ENCODE assay signal across 17 cellular contexts in the genomic region with DNA sequence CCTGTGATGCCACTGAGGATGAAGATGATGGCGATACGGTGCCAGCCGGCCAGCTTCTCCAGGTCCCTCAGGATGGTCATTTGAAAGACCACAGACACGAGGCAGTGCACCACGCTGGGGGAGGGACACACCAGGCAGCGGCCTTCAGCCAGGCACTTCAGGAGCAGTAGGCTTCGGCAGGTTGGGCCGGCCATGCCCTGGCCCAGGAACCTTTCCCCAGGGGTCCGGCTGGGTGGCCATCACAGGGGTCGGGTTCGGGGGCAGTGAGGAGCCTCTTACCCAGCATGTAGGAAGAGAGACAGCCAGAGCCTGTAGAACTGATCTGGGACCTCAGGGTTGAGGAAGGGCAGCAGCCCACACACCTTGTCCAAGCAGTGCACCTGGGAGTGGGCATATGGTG. TPM values are rescaled to one million over a fixed set of nuclear protein-coding genes. Genes with fewer than 3 reads are reported as not detected.
DNase-seq lines count a peak whose midpoint lies in the region; ATAC-seq, FAIRE-seq and TF ChIP-seq lines count a peak whose summit lies in the region.
"Had no signal": no experiment of that assay in that cellular context is flagged by ENCODE, and none has a peak within 500 bp of the region (broad histone marks: within the 10 kb centered on the region; RNA-seq: fewer than 3 reads in every experiment).

No MANE protein-coding gene starts in this region.

- peaks cover 70% of the 10 kb centered on the region for H3K36me3 Mint-ChIP-seq in stimulated activated effector memory CD8-positive, alpha-beta T cell treated with anti-CD3 and anti-CD28 coated beads, Interleukin-12 subunit alpha, Interleukin-12 subunit beta, amount 100 ng/mL, for 72 hours

- peaks cover 11% of the 10 kb centered on the region for H3K4me1 Mint-ChIP-seq in stimulated activated effector memory CD8-positive, alpha-beta T cell treated with anti-CD3 and anti-CD28 coated beads, Interleukin-12 subunit alpha, Interleukin-12 subunit beta, amount 100 ng/mL, for 72 hours
- H3K4me1 Mint-ChIP-seq: GM23338 had no signal

- H3K27ac Mint-ChIP-seq in stimulated activated effector memory CD8-positive, alpha-beta T cell treated with anti-CD3 and anti-CD28 coated beads, Interleukin-12 subunit alpha, Interleukin-12 subunit beta, amount 100 ng/mL, for 72 hours = peak overlapping the region; percentile 80
- H3K27ac Mint-ChIP-seq: CD8-positive, alpha-beta T cell; GM23338 had no signal

- no peaks in the 10 kb centered on the region for H3K27me3 ChIP-seq in bronchial epithelial cell (ENCODE audit: control insufficient read depth, insufficient read depth, low read length)
- H3K27me3 ChIP-seq: BLaER1 treated with 17β-estradiol and CSF1 and Interleukin-3, amounts not matched to agents 10 nM and 100 nM had no signal

- no peak overlapping the region for H3K4me3 Mint-ChIP-seq in stimulated activated effector memory CD8-positive, alpha-beta T cell treated with anti-CD3 and anti-CD28 coated beads, Interleukin-12 subunit alpha, Interleukin-12 subunit beta, amount 100 ng/mL, for 72 hours
- H3K4me3 Mint-ChIP-seq: CD8-positive, alpha-beta T cell; GM23338 had no signal

- H3K36me3 ChIP-seq in bronchial epithelial cell (ENCODE audit: control insufficient read depth, insufficient read depth, low read length) = peaks cover 36% of the 10 kb centered on the region

- DNase-seq in Right ventricle myocardium inferior (ENCODE audit: missing footprints) = peak; percentile 6
- DNase-seq in left ventricle myocardium superior = no peak
- DNase-seq in bronchial epithelial cell (ENCODE audit: low read depth) = no peak
- DNase-seq in stimulated activated effector memory CD8-positive, alpha-beta T cell treated with anti-CD3 and anti-CD28 coated beads, Interleukin-12 subunit alpha, Interleukin-12 subunit beta, amount 100 ng/mL, for 72 hours (ENCODE audit: low spot score in 2 of 2) = no peak
- no peak for DNase-seq in activated T-cell treated with anti-CD3 and anti-CD28 coated beads, Interleukin-2, amount 50 U/mL, for 1 hour
- no peak for DNase-seq in A172 (ENCODE audit: low spot score)
- DNase-seq: Calu3; CD8-positive, alpha-beta T cell; DMS79 treated with DMSO at 0.1 percent for 48 hours; GF-D8; HCEC 1CT had no signal

- ATAC-seq in Right ventricle myocardium inferior (no peak), left ventricle myocardium superior (no peak), GM18909 (IDR thresholded peaks at IDR 0.05; ENCODE audit: poor library complexity, unreplicated experiment) (no peak)
- ATAC-seq in stimulated activated effector memory CD8-positive, alpha-beta T cell treated with anti-CD3 and anti-CD28 coated beads, Interleukin-12 subunit alpha, Interleukin-12 subunit beta, amount 100 ng/mL, for 72 hours = no peak
- ATAC-seq: CD8-positive, alpha-beta T cell had no signal

- peak; percentile 13 for FAIRE-seq in bronchial epithelial cell (lab: Jason Lieb, UNC)
- FAIRE-seq: H54, K562 had no signal

- no peaks in the 10 kb centered on the region for H3K9me3 Mint-ChIP-seq in stimulated activated effector memory CD8-positive, alpha-beta T cell treated with anti-CD3 and anti-CD28 coated beads, Interleukin-12 subunit alpha, Interleukin-12 subunit beta, amount 100 ng/mL, for 72 hours
- H3K9me3 Mint-ChIP-seq: CD8-positive, alpha-beta T cell; GM23338 had no signal

- no peak for TF ChIP-seq CTCF in bronchial epithelial cell (IDR thresholded peaks at IDR 0.05; ENCODE audit: insufficient read depth, low read length, severe bottlenecking)

- no peak overlapping the region for H3K4me3 ChIP-seq in bronchial epithelial cell (ENCODE audit: low read depth, low read length)
- H3K4me3 ChIP-seq: BLaER1 treated with 17β-estradiol and CSF1 and Interleukin-3, amounts not matched to agents 10 nM and 100 nM; GM23338; K562 had no signal

- intact Hi-C loops in Right ventricle myocardium inferior (cut with DNase I) (no loop called here), left ventricle myocardium superior (cut with micrococcal nuclease) (no loop called here)

RNA-seq across cellular contexts. Expression of a gene that starts 5.3 kb away (rescaled TPM):
- not detected for total RNA-seq in Right ventricle myocardium inferior
- total RNA-seq in left ventricle myocardium superior = not detected
- total RNA-seq in bronchial epithelial cell = not detected in 2 replicates
- total RNA-seq in A172 (2014; rRNA removed; shearing (Covaris generic)) = not detected in 2 replicates
- total RNA-seq: A673; Calu3; CD8-positive, alpha-beta T cell; K562 had no signal

RNA-seq across cellular contexts. Expression of a gene that starts 19.8 kb away (rescaled TPM):
- total RNA-seq in Right ventricle myocardium inferior = 35.4 TPM
- total RNA-seq in left ventricle myocardium superior = 39.0 TPM
- 15.8 and 21.8 TPM in 2 replicates for total RNA-seq in bronchial epithelial cell
- 11.4 and 19.4 TPM in 2 replicates for total RNA-seq in A172 (2014; rRNA removed; shearing (Covaris generic))

RNA-seq across cellular contexts. Expression of a gene that starts 28.5 kb away (rescaled TPM):
- total RNA-seq in Right ventricle myocardium inferior (17.9 TPM), left ventricle myocardium superior (17.7 TPM), bronchial epithelial cell (9.9 and 10.8 TPM in 2 replicates)
- 36.2 and 54.9 TPM in 2 replicates for total RNA-seq in A172 (2014; rRNA removed; shearing (Covaris generic))
